21 cellular contexts compared by ENCODE assay signal in the genomic region with DNA sequence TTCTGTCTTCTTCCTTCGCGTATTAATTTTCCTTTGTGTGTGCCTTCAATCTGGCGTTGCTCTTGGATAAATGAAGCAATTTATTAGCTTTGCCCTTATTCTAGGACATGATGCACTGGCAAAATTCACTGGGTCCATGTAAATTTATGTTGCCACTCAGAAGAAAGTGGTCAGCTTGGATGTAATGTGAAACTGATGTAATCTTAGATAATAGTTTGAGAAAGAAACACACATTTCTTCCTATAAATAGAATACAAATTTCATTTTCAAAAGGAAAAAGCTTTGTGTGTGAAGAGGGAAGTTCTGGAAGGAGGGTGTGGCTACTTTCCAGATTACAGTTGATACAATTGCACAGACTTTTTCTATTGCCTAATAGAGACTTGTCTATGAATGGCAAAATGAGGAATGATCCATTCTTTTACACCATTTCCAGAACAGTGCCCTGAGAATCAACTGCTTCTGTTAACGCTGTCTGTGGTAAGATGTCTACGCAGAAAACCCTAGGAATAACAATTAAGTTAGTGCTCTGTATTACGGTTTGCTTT. TPM values are rescaled to one million over a fixed set of nuclear protein-coding genes. Genes with fewer than 3 reads are reported as not detected.
A peak's percentile ranks its signal among the peaks of the same experiment; 100 is the strongest.
DNase-seq lines count a peak whose midpoint lies in the region; ATAC-seq and TF ChIP-seq lines count a peak whose summit lies in the region.
"Had no signal": no experiment of that assay in that cellular context is flagged by ENCODE, and none has a peak within 500 bp of the region (broad histone marks: within the 10 kb centered on the region; RNA-seq: fewer than 3 reads in every experiment).

No MANE protein-coding gene starts in this region.

- TF ChIP-seq CTCF in HL-60 (IDR thresholded peaks at IDR 0.05; ENCODE audit: insufficient read depth, low read length), result no peak
- TF ChIP-seq CTCF in GM20000 (IDR thresholded peaks at IDR 0.05; ENCODE audit: extremely low read depth, missing control alignments), result no peak

- no peaks in the 10 kb centered on the region for H3K9me3 Mint-ChIP-seq in T-cell
- H3K9me3 Mint-ChIP-seq: stimulated activated naive B cell treated with anti-CD40 and anti-IgM and Interleukin-4, amounts not matched to agents 10 μg/mL and 1 μg/mL and 100 μg/mL, for 72 hours had no signal

- DNase-seq in HL-60 (ENCODE audit: low read depth in 1 of 2, low spot score in 1 of 2) (peak in 1 of 2 experiments; percentile 43), SKM-1 treated with dmso at 0.1 percent for 144 hours (lab: John Stamatoyannopoulos, UW; ENCODE audit: unreplicated experiment) (peak; percentile 39), fibroblast of peridontal ligament (ENCODE audit: extremely low read depth) (peak; percentile 44), GM20000 (ENCODE audit: low spot score) (no peak), SW480 (ENCODE audit: low spot score) (no peak), T-cell (no peak)
- DNase-seq: activated gamma-delta T cell treated with Interleukin-2 at 50 U/mL for 16 hours; foreskin melanocyte; HCEC 1CT; KG1; midbrain; NCI-H1436 treated with DMSO at 0.1 percent for 48 hours; NCI-H446 treated with DMSO at 0.1 percent for 48 hours; occipital lobe; PC-3; stimulated activated naive B cell treated with anti-CD40 and anti-IgM and Interleukin-4, amounts not matched to agents 10 μg/mL and 1 μg/mL and 100 μg/mL, for 72 hours; SW 1271 had no signal

- ATAC-seq in GM21528 (IDR thresholded peaks at IDR 0.05; ENCODE audit: low FRiP score, unreplicated experiment), result no peak
- no peak for ATAC-seq in T-cell (replicated peaks in 1 of 4)
- ATAC-seq: PC-3; stimulated activated naive B cell treated with anti-CD40 and anti-IgM and Interleukin-4, amounts not matched to agents 10 μg/mL and 1 μg/mL and 100 μg/mL, for 72 hours had no signal

- no peaks in the 10 kb centered on the region for H3K36me3 Mint-ChIP-seq in T-cell
- H3K36me3 Mint-ChIP-seq: stimulated activated naive B cell treated with anti-CD40 and anti-IgM and Interleukin-4, amounts not matched to agents 10 μg/mL and 1 μg/mL and 100 μg/mL, for 72 hours had no signal

- H3K4me1 ChIP-seq in skeletal muscle tissue (ENCODE audit: control insufficient read depth in 3 of 3, insufficient read depth in 3 of 3, low read length in 3 of 3), result peaks cover 0 to 3% (median 0%) of the 10 kb centered on the region in 3 donors
- H3K4me1 ChIP-seq: BLaER1 had no signal

- H3K27ac ChIP-seq in HL-60 (replicated peaks) (peak overlapping the region; percentile 32), skeletal muscle tissue (ENCODE audit: low read depth, low read length) (peak overlapping the region; percentile 30)
- H3K27ac ChIP-seq: BLaER1 had no signal

- CTCF ChIA-PET in T-cell (lab: Charles Lee), result interaction anchor here in 1 of 2 donors (0.6 kb wide), 1 partner anchor 71 kb away, joined by 3 read pairs; no protein-coding TSS in a partner anchor

- H3K4me1 Mint-ChIP-seq in T-cell, result no peaks in the 10 kb centered on the region

- H3K4me3 ChIP-seq in HL-60 (replicated peaks; ENCODE audit: insufficient read depth, low read length), result no peak overlapping the region
- no peak overlapping the region for H3K4me3 ChIP-seq in skeletal muscle tissue (ENCODE audit: low read length in 3 of 3)
- H3K4me3 ChIP-seq: BLaER1, smooth muscle cell had no signal

- POLR2A ChIA-PET in T-cell (lab: Charles Lee), result no interaction called here

- H3K9ac ChIP-seq in skeletal muscle tissue (ENCODE audit: low read depth in 1 of 3, low read length in 3 of 3), result no peak overlapping the region
- H3K9ac ChIP-seq: BLaER1 had no signal

- peaks cover 0 to 7% of the 10 kb centered on the region in 2 donors for H3K27me3 Mint-ChIP-seq in T-cell

- no peak overlapping the region for H3K27ac Mint-ChIP-seq in T-cell
- H3K27ac Mint-ChIP-seq: stimulated activated naive B cell treated with anti-CD40 and anti-IgM and Interleukin-4, amounts not matched to agents 10 μg/mL and 1 μg/mL and 100 μg/mL, for 72 hours had no signal

- H3K36me3 ChIP-seq in skeletal muscle tissue (ENCODE audit: control insufficient read depth in 3 of 3, insufficient read depth in 3 of 3, low read length in 3 of 3), result no peaks in the 10 kb centered on the region
- H3K36me3 ChIP-seq: BLaER1 had no signal

- H3K27me3 ChIP-seq in HL-60 (ENCODE audit: insufficient read depth, poor library complexity, severe bottlenecking) (no peaks in the 10 kb centered on the region), skeletal muscle tissue (ENCODE audit: control insufficient read depth in 3 of 3, insufficient read depth in 3 of 3, low read length in 3 of 3) (no peaks in the 10 kb centered on the region)
- H3K27me3 ChIP-seq: BLaER1 had no signal

- no peak overlapping the region for H3K4me3 Mint-ChIP-seq in T-cell
- H3K4me3 Mint-ChIP-seq: stimulated activated naive B cell treated with anti-CD40 and anti-IgM and Interleukin-4, amounts not matched to agents 10 μg/mL and 1 μg/mL and 100 μg/mL, for 72 hours had no signal

- H3K9me3 ChIP-seq in skeletal muscle tissue (ENCODE audit: control insufficient read depth in 3 of 3, low read length in 3 of 3), result no peaks in the 10 kb centered on the region
- H3K9me3 ChIP-seq: BLaER1 had no signal

RNA-seq across cellular contexts. Expression of a gene that starts 23.2 kb away (rescaled TPM):
- total RNA-seq in skeletal muscle tissue, result 30.8 TPM
- 10 to 100 TPM; 28.7 to 41.4 (median 35.3) TPM for total RNA-seq in T-cell

Comparison
In these comparisons a context has a peak if more than half of its experiments do, and no peak if none do; other contexts are left out.
1. DNase-seq: peak in SKM-1 treated with dmso at 0.1 percent for 144 hours (single experiment) and fibroblast of peridontal ligament (single experiment); none in GM20000 (single experiment), SW480 (single experiment) and T-cell (0 of 34).